In the genomic region with DNA sequence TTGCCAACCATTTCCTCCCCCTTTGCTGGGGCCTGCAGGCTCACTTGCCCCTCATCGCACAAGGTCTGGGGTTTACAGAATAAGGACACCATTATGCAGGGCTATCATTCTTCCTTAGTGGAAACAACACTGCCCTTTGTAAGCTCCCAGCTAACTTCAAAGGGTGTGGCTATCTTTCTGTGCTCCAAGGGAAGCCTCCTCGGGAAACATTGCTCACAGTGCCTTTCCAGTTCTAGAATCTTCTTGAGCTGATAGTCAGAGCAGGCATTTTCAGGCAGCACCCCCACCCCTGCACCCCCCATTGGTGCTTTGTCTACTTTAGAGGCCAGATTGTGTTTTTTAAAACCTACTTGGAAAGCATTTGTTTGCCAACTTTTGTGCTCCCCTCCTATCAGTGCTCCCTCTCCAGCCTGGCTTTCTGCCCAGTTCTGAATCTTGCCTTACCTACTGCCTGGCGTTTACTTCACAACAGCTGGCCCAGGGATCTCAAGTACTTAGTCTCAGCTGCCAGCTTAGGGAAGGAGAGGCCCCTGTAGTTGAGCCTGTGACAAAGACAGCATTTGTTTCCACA, we compare ENCODE assay signal across 12 cellular contexts. TPM values are rescaled to one million over a fixed set of nuclear protein-coding genes. Genes with fewer than 3 reads are reported as not detected.
DNase-seq lines count a peak whose midpoint lies in the region; ATAC-seq, FAIRE-seq and TF ChIP-seq lines count a peak whose summit lies in the region.
"Had no signal": no experiment of that assay in that cellular context is flagged by ENCODE, and none has a peak within 500 bp of the region (broad histone marks: within the 10 kb centered on the region; RNA-seq: fewer than 3 reads in every experiment).

No MANE protein-coding gene starts in this region.

- no peak overlapping the region for H3K4me3 Mint-ChIP-seq in activated CD8-positive, alpha-beta memory T cell treated with anti-CD3 and anti-CD28 coated beads, Interleukin-2, amount 10 ng/mL, durations not matched to agents 7 days and 5 days
- H3K4me3 Mint-ChIP-seq in activated CD4-positive, alpha-beta T cell treated with anti-CD3 and anti-CD28 coated beads, Interleukin-2, amount 10 ng/mL, durations not matched to agents 7 days and 5 days = no peak overlapping the region

- no peak overlapping the region for H2AFZ ChIP-seq in MM.1S (ENCODE audit: low read length)

- peaks cover 3% of the 10 kb centered on the region for H3K36me3 Mint-ChIP-seq in activated CD8-positive, alpha-beta memory T cell treated with anti-CD3 and anti-CD28 coated beads, Interleukin-2, amount 10 ng/mL, durations not matched to agents 7 days and 5 days
- no peaks in the 10 kb centered on the region for H3K36me3 Mint-ChIP-seq in activated CD4-positive, alpha-beta T cell treated with anti-CD3 and anti-CD28 coated beads, Interleukin-2, amount 10 ng/mL, durations not matched to agents 7 days and 5 days (ENCODE audit: low read depth)

- H3K36me3 ChIP-seq in pancreas = no peaks in the 10 kb centered on the region
- no peaks in the 10 kb centered on the region for H3K36me3 ChIP-seq in MM.1S (replicated peaks; ENCODE audit: insufficient read depth, low read length)
- H3K36me3 ChIP-seq: gastrocnemius medialis had no signal

- TF ChIP-seq CTCF in cardiac fibroblast (IDR thresholded peaks at IDR 0.05; ENCODE audit: low read depth, low read length) (no peak), pancreas (IDR thresholded peaks at IDR 0.05) (no peak), MM.1S (IDR thresholded peaks at IDR 0.05; ENCODE audit: low read length) (no peak)

- H3K27me3 ChIP-seq in pancreas (no peaks in the 10 kb centered on the region), MM.1S (replicated peaks; ENCODE audit: insufficient read depth, low read length) (no peaks in the 10 kb centered on the region)
- H3K27me3 ChIP-seq: gastrocnemius medialis had no signal

- H3K4me2 ChIP-seq in MM.1S (ENCODE audit: low read depth, low read length) = no peak overlapping the region

- FAIRE-seq in pancreas (lab: Jason Lieb, UNC) (no peak), frontal cortex (lab: Jason Lieb, UNC) (no peak)
- FAIRE-seq: GM12878 had no signal

- no peaks in the 10 kb centered on the region for H3K79me2 ChIP-seq in MM.1S (ENCODE audit: low read length)

- CTCF ChIA-PET in activated CD8-positive, alpha-beta memory T cell treated with anti-CD3 and anti-CD28 coated beads, Interleukin-2, amount 10 ng/mL, durations not matched to agents 7 days and 5 days (lab: Charles Lee) = no interaction called here
- CTCF ChIA-PET in activated CD4-positive, alpha-beta T cell treated with anti-CD3 and anti-CD28 coated beads, Interleukin-2, amount 10 ng/mL, durations not matched to agents 7 days and 5 days (lab: Charles Lee) = interaction anchor here (0.8 to 1.6 kb wide), 2 partner anchors 10 to 18 kb away, joined by 3 read pairs; no protein-coding TSS in a partner anchor

- H3K27ac ChIP-seq in pancreas (no peak overlapping the region), MM.1S (ENCODE audit: low read length) (no peak overlapping the region)
- H3K27ac ChIP-seq: gastrocnemius medialis had no signal

- H4K20me1 ChIP-seq in MM.1S (ENCODE audit: insufficient read depth, low read length) = no peaks in the 10 kb centered on the region

- no peaks in the 10 kb centered on the region for H3K4me1 Mint-ChIP-seq in activated CD8-positive, alpha-beta memory T cell treated with anti-CD3 and anti-CD28 coated beads, Interleukin-2, amount 10 ng/mL, durations not matched to agents 7 days and 5 days
- no peaks in the 10 kb centered on the region for H3K4me1 Mint-ChIP-seq in activated CD4-positive, alpha-beta T cell treated with anti-CD3 and anti-CD28 coated beads, Interleukin-2, amount 10 ng/mL, durations not matched to agents 7 days and 5 days

- no peaks in the 10 kb centered on the region for H3K9me2 ChIP-seq in MM.1S (replicated peaks; ENCODE audit: insufficient read depth, low read length)

- DNase-seq in HCEC 1CT (peak; percentile 31), NCI-H345 (lab: John Stamatoyannopoulos, UW) (peak; percentile 91), cardiac fibroblast (ENCODE audit: low read depth in 2 of 2) (peak; percentile 39 to 73), pancreas (peak in 4 of 6 donors; percentile 42 to 64 (median 45)), frontal cortex (ENCODE audit: low spot score in 2 of 2) (no peak), MM.1S (no peak)
- DNase-seq in activated CD8-positive, alpha-beta memory T cell treated with anti-CD3 and anti-CD28 coated beads, Interleukin-2, amount 10 ng/mL, durations not matched to agents 7 days and 5 days = no peak
- no peak for DNase-seq in activated CD4-positive, alpha-beta T cell treated with anti-CD3 and anti-CD28 coated beads, Interleukin-2, amount 10 ng/mL, durations not matched to agents 7 days and 5 days
- DNase-seq: NCI-H146 had no signal

- H3K4me1 ChIP-seq in pancreas (no peaks in the 10 kb centered on the region), MM.1S (ENCODE audit: low read length) (no peaks in the 10 kb centered on the region)
- H3K4me1 ChIP-seq: gastrocnemius medialis had no signal

- no peaks in the 10 kb centered on the region for H3F3A ChIP-seq in MM.1S (ENCODE audit: insufficient read depth, low read length)

- POLR2A ChIA-PET in activated CD4-positive, alpha-beta T cell treated with anti-CD3 and anti-CD28 coated beads, Interleukin-2, amount 10 ng/mL, durations not matched to agents 7 days and 5 days (lab: Charles Lee) = no interaction called here

- intact Hi-C loops in pancreas (cut with DNase I) = no loop called here

- H3K9me3 Mint-ChIP-seq in activated CD8-positive, alpha-beta memory T cell treated with anti-CD3 and anti-CD28 coated beads, Interleukin-2, amount 10 ng/mL, durations not matched to agents 7 days and 5 days (ENCODE audit: low read depth) = peaks cover 4% of the 10 kb centered on the region
- H3K9me3 Mint-ChIP-seq in activated CD4-positive, alpha-beta T cell treated with anti-CD3 and anti-CD28 coated beads, Interleukin-2, amount 10 ng/mL, durations not matched to agents 7 days and 5 days = no peaks in the 10 kb centered on the region

- H3K9ac ChIP-seq in MM.1S (ENCODE audit: low read length) = no peak overlapping the region

- H3K4me3 ChIP-seq in cardiac fibroblast (replicated peaks in 1 of 2; ENCODE audit: low read depth in 2 of 2, low read length in 2 of 2) = no peak overlapping the region
- no peak overlapping the region for H3K4me3 ChIP-seq in pancreas
- no peak overlapping the region for H3K4me3 ChIP-seq in MM.1S (ENCODE audit: low read length)
- H3K4me3 ChIP-seq: gastrocnemius medialis, GM12878 had no signal

- H3K27me3 Mint-ChIP-seq in activated CD8-positive, alpha-beta memory T cell treated with anti-CD3 and anti-CD28 coated beads, Interleukin-2, amount 10 ng/mL, durations not matched to agents 7 days and 5 days = no peaks in the 10 kb centered on the region
- no peaks in the 10 kb centered on the region for H3K27me3 Mint-ChIP-seq in activated CD4-positive, alpha-beta T cell treated with anti-CD3 and anti-CD28 coated beads, Interleukin-2, amount 10 ng/mL, durations not matched to agents 7 days and 5 days

- ATAC-seq in pancreas = peak; percentile 43 to 86 (median 69)
- ATAC-seq in activated CD8-positive, alpha-beta memory T cell treated with anti-CD3 and anti-CD28 coated beads, Interleukin-2, amount 10 ng/mL, durations not matched to agents 7 days and 5 days = no peak
- ATAC-seq: GM12878 had no signal

- 22 to 35% methylated on average over 3 of the region's 3 CpGs for WGBS in pancreas, 2 donors

- no peak overlapping the region for H3K27ac Mint-ChIP-seq in activated CD8-positive, alpha-beta memory T cell treated with anti-CD3 and anti-CD28 coated beads, Interleukin-2, amount 10 ng/mL, durations not matched to agents 7 days and 5 days
- no peak overlapping the region for H3K27ac Mint-ChIP-seq in activated CD4-positive, alpha-beta T cell treated with anti-CD3 and anti-CD28 coated beads, Interleukin-2, amount 10 ng/mL, durations not matched to agents 7 days and 5 days

- H3K9me3 ChIP-seq in pancreas (no peaks in the 10 kb centered on the region), MM.1S (replicated peaks; ENCODE audit: insufficient read depth, low read length) (no peaks in the 10 kb centered on the region)

RNA-seq across cellular contexts. Expression of gene PLAC1, which starts 53.5 kb away (rescaled TPM):
- total RNA-seq in pancreas = not detected
- under 1 TPM in 1 of 2 donors, not detected in 1; 0.07 TPM for polyA plus RNA-seq in pancreas
- not detected for total RNA-seq in activated CD8-positive, alpha-beta memory T cell treated with anti-CD3 and anti-CD28 coated beads, Interleukin-2, amount 10 ng/mL, durations not matched to agents 7 days and 5 days
- not detected for total RNA-seq in activated CD4-positive, alpha-beta T cell treated with anti-CD3 and anti-CD28 coated beads, Interleukin-2, amount 10 ng/mL, durations not matched to agents 7 days and 5 days
- not detected for total RNA-seq in frontal cortex
- total RNA-seq: gastrocnemius medialis, temporal lobe had no signal

Comparison
In these comparisons a context has a peak if more than half of its experiments do, and no peak if none do; other contexts are left out.
1. DNase-seq: peak in HCEC 1CT (single experiment), NCI-H345 (single experiment), cardiac fibroblast (2 of 2) and pancreas (4 of 6); none in activated CD8-positive, alpha-beta memory T cell treated with anti-CD3 and anti-CD28 coated beads, Interleukin-2, amount 10 ng/mL, durations not matched to agents 7 days and 5 days (single experiment), activated CD4-positive, alpha-beta T cell treated with anti-CD3 and anti-CD28 coated beads, Interleukin-2, amount 10 ng/mL, durations not matched to agents 7 days and 5 days (single experiment), frontal cortex (0 of 2) and MM.1S (single experiment).